8 cellular contexts compared by ENCODE assay signal in genomic region chr5:103561670-103562069, GRCh38. TPM values are rescaled to one million over a fixed set of nuclear protein-coding genes. Genes with fewer than 3 reads are reported as not detected.
DNase-seq lines count a peak whose midpoint lies in the region; ATAC-seq lines count a peak whose summit lies in the region.

No MANE protein-coding gene starts in this region.

- no peaks in the 10 kb centered on the region for H3K27me3 ChIP-seq in NT2/D1 (ENCODE audit: insufficient read depth, insufficient read length)

- peak overlapping the region; percentile 92 for H3K9ac ChIP-seq in NT2/D1 (ENCODE audit: insufficient read length, low read depth)

- DNase-seq in NT2/D1 (ENCODE audit: low read depth, low spot score) = no peak
- peak; percentile 41 for DNase-seq in pons (ENCODE audit: low spot score)
- DNase-seq in OCI-M2 (lab: John Stamatoyannopoulos, UW; ENCODE audit: unreplicated experiment) = no peak
- DNase-seq in nucleus accumbens (lab: John Stamatoyannopoulos, UW) = no peak
- DNase-seq in iPS-NIHi7 (ENCODE audit: extremely low spot score) = no peak
- DNase-seq in effector CD8-positive, alpha-beta T cell (lab: John Stamatoyannopoulos, UW) = no peak

- peak; percentile 0 for ATAC-seq in GM18498 (IDR thresholded peaks at IDR 0.05; ENCODE audit: unreplicated experiment)
- peak; percentile 44 for ATAC-seq in esophagus mucosa

- H3K4me1 ChIP-seq in NT2/D1 (ENCODE audit: insufficient read depth, insufficient read length) = no peaks in the 10 kb centered on the region

- H3K9me3 ChIP-seq in NT2/D1 (ENCODE audit: insufficient read depth, low read length) = no peaks in the 10 kb centered on the region

- peaks cover 13% of the 10 kb centered on the region for H3K36me3 ChIP-seq in NT2/D1 (ENCODE audit: insufficient read depth, insufficient read length, low read length)

- H3K4me3 ChIP-seq in NT2/D1 (ENCODE audit: insufficient read length, low read depth) = peak overlapping the region; percentile 82

RNA-seq across cellular contexts. Expression of gene NUDT12, which starts 0.9 kb away (rescaled TPM):
- total RNA-seq in esophagus mucosa = 8.4 TPM
